In genomic region chr18:47898696-47899095, GRCh38 we compare ENCODE assay signal across 17 cellular contexts. TPM values are rescaled to one million over a fixed set of nuclear protein-coding genes. Genes with fewer than 3 reads are reported as not detected.
A peak's percentile ranks its signal among the peaks of the same experiment; 100 is the strongest.
DNase-seq lines count a peak whose midpoint lies in the region; ATAC-seq, FAIRE-seq and TF ChIP-seq lines count a peak whose summit lies in the region.
"Had no signal": no experiment of that assay in that cellular context is flagged by ENCODE, and none has a peak within 500 bp of the region (broad histone marks: within the 10 kb centered on the region; RNA-seq: fewer than 3 reads in every experiment).

No MANE protein-coding gene starts in this region.

- ATAC-seq in GM23338 (peak; percentile 53), HepG2 (no peak)
- ATAC-seq: activated T-cell treated with anti-CD3 and anti-CD28 coated beads, Interleukin-2, amount 50 U/mL, for 4 hours; heart left ventricle; mucosa of descending colon; stimulated activated naive B cell treated with anti-CD40 and anti-IgM and Interleukin-4, amounts not matched to agents 10 μg/mL and 1 μg/mL and 100 μg/mL, for 72 hours had no signal

- CTCF ChIA-PET in HepG2 (lab: Yijun Ruan, JAX; ENCODE audit: low intra/inter-chr PET ratio, low total read pairs) (no interaction called here), A673 (lab: Charles Lee) (interaction anchor here (0.6 kb wide), 2 partner anchors 164 to 1054 kb away, joined by 3 to 4 read pairs; no protein-coding TSS in a partner anchor)

- intact Hi-C loops in HepG2 (cut with micrococcal nuclease; ENCODE audit: unreplicated experiment) = no loop called here
- intact Hi-C loops in A673 (cut with micrococcal nuclease; ENCODE audit: unreplicated experiment) = no loop called here

- DNase-seq in GM23338 (ENCODE audit: low spot score) (peak; percentile 27), NCI-H1417 (lab: John Stamatoyannopoulos, UW) (peak in 2 of 3 experiments; percentile 38 to 89), HepG2 (ENCODE audit: low spot score) (peak; percentile 46), NCI-H226 (no peak), A673 (ENCODE audit: low spot score) (no peak), GM19239 (ENCODE audit: insufficient read length, low spot score) (no peak)
- DNase-seq: activated CD4-positive, alpha-beta T cell treated with anti-CD3 and anti-CD28 coated beads, Interleukin-2, amount 50 U/mL, for 1 hour; activated T-cell treated with anti-CD3 and anti-CD28 coated beads, Interleukin-2, amount 50 U/mL, for 4 hours; heart left ventricle; kidney glomerular epithelial cell; mucosa of descending colon; NCI-H1436 treated with DMSO at 0.1 percent for 48 hours; stimulated activated naive B cell treated with anti-CD40 and anti-IgM and Interleukin-4, amounts not matched to agents 10 μg/mL and 1 μg/mL and 100 μg/mL, for 72 hours; T1000 had no signal

- H3K4me3 ChIP-seq in GM23338 = peak overlapping the region; percentile 10
- H3K4me3 ChIP-seq in HepG2 (replicated peaks in 1 of 3; ENCODE audit: insufficient read depth in 1 of 3, low read depth in 2 of 3, low read length in 3 of 3) = no peak overlapping the region
- no peak overlapping the region for H3K4me3 ChIP-seq in A673 (ENCODE audit: low read depth, low read length, poor library complexity, severe bottlenecking)
- H3K4me3 ChIP-seq: heart left ventricle, mucosa of descending colon had no signal

- peaks cover 89% of the 10 kb centered on the region for H3K4me1 Mint-ChIP-seq in GM23338

- peaks cover 12% of the 10 kb centered on the region for H3K36me3 Mint-ChIP-seq in GM23338 (ENCODE audit: low read depth)

- H3K27me3 ChIP-seq in GM23338 (ENCODE audit: insufficient read depth) (no peaks in the 10 kb centered on the region), HepG2 (ENCODE audit: control insufficient read depth in 1 of 2, insufficient read depth in 2 of 2, low read length in 2 of 2) (no peaks in the 10 kb centered on the region), A673 (replicated peaks; ENCODE audit: insufficient read depth, low read depth, low read length, poor library complexity) (no peaks in the 10 kb centered on the region)
- H3K27me3 ChIP-seq: heart left ventricle had no signal

- H2AFZ ChIP-seq in GM23338 (no peak overlapping the region), HepG2 (ENCODE audit: low read length) (no peak overlapping the region)
- H2AFZ ChIP-seq: parathyroid adenoma had no signal

- BruUV-seq in HepG2 (replicated peaks; lab: Mats Ljungman, UMichigan) = no TSS peak
- no TSS peak for BruUV-seq in A673 (replicated peaks; lab: Mats Ljungman, UMichigan)

- no peak for TF ChIP-seq CTCF in GM23338 (conservative IDR thresholded peaks at IDR 0.05; ENCODE audit: low read depth in 2 of 2)
- TF ChIP-seq CTCF in VCaP (conservative IDR thresholded peaks at IDR 0.05) = no peak
- no peak for TF ChIP-seq CTCF in HepG2 (CRISPR knock-in tag; IDR thresholded peaks at IDR 0.05)
- no peak for TF ChIP-seq CTCF in A673 (conservative IDR thresholded peaks at IDR 0.05; ENCODE audit: low read depth, low read length)

- no peaks in the 10 kb centered on the region; the same call in 1 of the 2 replicates for H3K36me3 ChIP-seq in GM23338 (ENCODE audit: insufficient read depth)
- peaks cover 3 to 11% of the 10 kb centered on the region in 2 experiments; a peak in 2 of 5 replicates for H3K36me3 ChIP-seq in HepG2 (replicated peaks in 1 of 2; ENCODE audit: control insufficient read depth in 1 of 2, insufficient read depth in 2 of 2, low read length in 2 of 2)
- no peaks in the 10 kb centered on the region for H3K36me3 ChIP-seq in A673 (ENCODE audit: insufficient read depth, low read length, poor library complexity, severe bottlenecking)

- no peaks in the 10 kb centered on the region for H3F3A ChIP-seq in GM23338 (replicated peaks; ENCODE audit: low read depth)

- H3K4me2 ChIP-seq in GM23338 = peak overlapping the region; percentile 64
- no peak overlapping the region for H3K4me2 ChIP-seq in HepG2 (ENCODE audit: low read depth, low read length)

- H3K9me3 Mint-ChIP-seq in GM23338 = no peaks in the 10 kb centered on the region

- peaks cover 100% of the 10 kb centered on the region for H3K79me2 ChIP-seq in GM23338 (replicated peaks; ENCODE audit: insufficient read depth)
- H3K79me2 ChIP-seq in HepG2 (ENCODE audit: insufficient read depth, low read length) = peaks cover 84% of the 10 kb centered on the region

- peaks cover 78% of the 10 kb centered on the region for H3K4me1 ChIP-seq in GM23338 (ENCODE audit: insufficient read depth)
- H3K4me1 ChIP-seq in HepG2 (ENCODE audit: insufficient read depth, low read length) = peaks cover 39% of the 10 kb centered on the region
- H3K4me1 ChIP-seq in A673 (ENCODE audit: insufficient read depth, low read length, poor library complexity, severe bottlenecking) = peaks cover 21% of the 10 kb centered on the region

- peak overlapping the region; percentile 48 for H3K4me3 Mint-ChIP-seq in GM23338
- H3K4me3 Mint-ChIP-seq: activated T-cell treated with anti-CD3 and anti-CD28 coated beads, Interleukin-2, amount 50 U/mL, for 4 hours; stimulated activated naive B cell treated with anti-CD40 and anti-IgM and Interleukin-4, amounts not matched to agents 10 μg/mL and 1 μg/mL and 100 μg/mL, for 72 hours had no signal

- no peaks in the 10 kb centered on the region for H3K9me2 ChIP-seq in GM23338 (ENCODE audit: insufficient read depth)

- peaks cover 3% of the 10 kb centered on the region for H3K27me3 Mint-ChIP-seq in GM23338 (ENCODE audit: insufficient read depth, low read depth, poor library complexity)

- no peak for TF ChIP-seq RAD21 in HepG2 (CRISPR knock-in tag; IDR thresholded peaks at IDR 0.05)

- H3K9me3 ChIP-seq in HepG2 (ENCODE audit: low read length) (no peaks in the 10 kb centered on the region), A673 (ENCODE audit: low read depth, low read length, poor library complexity, severe bottlenecking) (peaks cover 11% of the 10 kb centered on the region)
- H3K9me3 ChIP-seq: mucosa of descending colon had no signal

- no peak for TF ChIP-seq EP300 in HepG2 (IDR thresholded peaks at IDR 0.05; ENCODE audit: low read depth in 2 of 2, low read length in 2 of 2)
- TF ChIP-seq EP300 in HepG2 (CRISPR knock-in tag; IDR thresholded peaks at IDR 0.05; ENCODE audit: borderline replicate concordance) = no peak

- no peak for TF ChIP-seq POLR2A in HepG2 (IDR thresholded peaks at IDR 0.05; ENCODE audit: insufficient read depth in 1 of 2, low read depth in 2 of 2, low read length in 2 of 2)

- POLR2A ChIA-PET in HepG2 (lab: Yijun Ruan, JAX) (no interaction called here), A673 (lab: Charles Lee; ENCODE audit: low non-redundant PET) (no interaction called here)

- FAIRE-seq in HepG2 (lab: Jason Lieb, UNC) (no peak), GM19239 (lab: Jason Lieb, UNC) (no peak)
- FAIRE-seq: H54 had no signal

- H4K20me1 ChIP-seq in GM23338 (replicated peaks; ENCODE audit: insufficient read depth) = peaks cover 27% of the 10 kb centered on the region
- H4K20me1 ChIP-seq in HepG2 (ENCODE audit: insufficient read depth, low read length) = peaks cover 14% of the 10 kb centered on the region

- WGBS in HepG2 (ENCODE audit: low lambda C conversion rate) = 37% methylated on average over 2 of the region's 2 CpGs

- no peak overlapping the region for H3K9ac ChIP-seq in HepG2 (ENCODE audit: insufficient read depth, low read depth, low read length)
- H3K9ac ChIP-seq: parathyroid adenoma had no signal

- in situ Hi-C loops in HepG2 (cut with HindIII; ENCODE audit: extremely low pct_ligation_motif_present, low pct_unique_long_range_greater_than_20kb) = no loop called here

- H3K27ac ChIP-seq in GM23338 (ENCODE audit: low read depth) (peak overlapping the region; percentile 52), VCaP (peak overlapping the region; percentile 15; the same call in 1 of the 2 replicates), HepG2 (ENCODE audit: extremely low read length, insufficient read depth, low read length) (no peak overlapping the region), A673 (ENCODE audit: low read depth, low read length, poor library complexity, severe bottlenecking) (no peak overlapping the region)
- H3K27ac ChIP-seq: heart left ventricle, parathyroid adenoma had no signal

- peak overlapping the region; percentile 90 for H3K27ac Mint-ChIP-seq in GM23338
- H3K27ac Mint-ChIP-seq: stimulated activated naive B cell treated with anti-CD40 and anti-IgM and Interleukin-4, amounts not matched to agents 10 μg/mL and 1 μg/mL and 100 μg/mL, for 72 hours had no signal

TF ChIP-seq in GM23338, 12 proteins besides CTCF, POLR2A, EP300 and RAD21 (continues in another document):
- TF ChIP-seq POLR2AphosphoS5 (IDR thresholded peaks at IDR 0.05; ENCODE audit: low read depth) = no peak
- TF ChIP-seq JUNB (IDR thresholded peaks at IDR 0.05; ENCODE audit: unreplicated experiment) = no peak
- TF ChIP-seq ZNF114 (CRISPR knock-in tag; IDR thresholded peaks at IDR 0.05) = no peak

RNA-seq across cellular contexts. Expression of gene SMAD2, which starts 31.8 kb away (rescaled TPM):
- 87.1 and 90.7 TPM in 2 replicates for total RNA-seq in GM23338 (2014; rRNA removed; shearing (Covaris generic))
- polyA plus RNA-seq in GM23338 (2016; fragmentation: Nextera tagmentation; extraction: Ambion mirVana) (28.2 and 30.9 TPM in 2 replicates), HepG2 (2011; rRNA removed) (34.0 and 40.2 TPM in 2 replicates)
- total RNA-seq in HepG2 (2016; rRNA removed; fragmentation: Illumina TruSeq; extraction: Trizol) (96.2 and 132 TPM in 2 replicates), A673 (2021) (117 and 124 TPM in 2 replicates)
- total RNA-seq in HepG2 (2016; cell fraction: cytosol; rRNA removed; fragmentation: Illumina TruSeq; extraction: Trizol; ENCODE audit: low read depth) = 162 and 182 TPM in 2 replicates
- total RNA-seq in HepG2 (2016; cell fraction: insoluble cytoplasmic fraction; rRNA removed; fragmentation: Illumina TruSeq; extraction: Trizol) = 95.6 and 122 TPM in 2 replicates
- total RNA-seq in HepG2 (2016; cell fraction: membrane; rRNA removed; fragmentation: Illumina TruSeq; extraction: Trizol) = 148 and 164 TPM in 2 replicates
- total RNA-seq in HepG2 (2016; cell fraction: nucleus; rRNA removed; fragmentation: Illumina TruSeq; extraction: Trizol) = 74.9 and 75.8 TPM in 2 replicates
- 22.8 and 32.4 TPM in 2 replicates for polyA plus RNA-seq in HepG2 (2011; cell fraction: cytosol; rRNA removed)
- 16.3 and 21.0 TPM in 2 replicates for polyA plus RNA-seq in HepG2 (2011; cell fraction: nucleus; rRNA removed)
- polyA plus RNA-seq in HepG2 (2012) = 48.7 and 54.8 TPM in 2 replicates
- polyA plus RNA-seq in HepG2 (2016; cell fraction: cytosol; fragmentation: Illumina TruSeq; extraction: Trizol; ENCODE audit: low read depth) = 61.1 and 63.8 TPM in 2 replicates
- polyA plus RNA-seq in HepG2 (2016; cell fraction: insoluble cytoplasmic fraction; fragmentation: Illumina TruSeq; extraction: Trizol; ENCODE audit: low read depth) = 69.3 and 70.0 TPM in 2 replicates
- polyA plus RNA-seq in HepG2 (2016; cell fraction: membrane; fragmentation: Illumina TruSeq; extraction: Trizol; ENCODE audit: low read depth) = 82.3 and 86.6 TPM in 2 replicates
- polyA plus RNA-seq in HepG2 (2016; cell fraction: nucleus; fragmentation: Illumina TruSeq; extraction: Trizol; ENCODE audit: insufficient read depth, low read depth) = 36.9 and 38.6 TPM in 2 replicates
- polyA minus RNA-seq in HepG2 (2011; rRNA and poly(A)+ RNA removed; ENCODE audit: low replicate concordance) = 48.2 and 195 TPM in 2 replicates
- polyA minus RNA-seq in HepG2 (2011; cell fraction: cytosol; rRNA and poly(A)+ RNA removed) = 51.8 and 65.1 TPM in 2 replicates
- polyA minus RNA-seq in HepG2 (2011; cell fraction: nucleus; rRNA and poly(A)+ RNA removed) = 86.8 and 96.2 TPM in 2 replicates

Comparison
In these comparisons a context has a peak if more than half of its experiments do, and no peak if none do; other contexts are left out.
1. DNase-seq: peak in GM23338 (single experiment), NCI-H1417 (2 of 3) and HepG2 (single experiment); none in NCI-H226 (single experiment), A673 (single experiment) and GM19239 (single experiment).
2. H3K27ac ChIP-seq: peak in GM23338 (single experiment) and VCaP (single experiment); none in HepG2 (single experiment) and A673 (single experiment).